Comparison of ENCODE assay signal across 8 cellular contexts in genomic region chr7:18590744-18591340, GRCh38.
DNase-seq lines count a peak whose midpoint lies in the region; ATAC-seq and TF ChIP-seq lines count a peak whose summit lies in the region.

No MANE protein-coding gene starts in this region.

- H3K4me1 ChIP-seq in OCI-LY3 (ENCODE audit: low read length) (peaks cover 5% of the 10 kb centered on the region; the same call in 1 of the 2 replicates), esophagus muscularis mucosa (no peaks in the 10 kb centered on the region)

- no peak overlapping the region for H3K27ac ChIP-seq in OCI-LY3 (ENCODE audit: low read length)
- no peak overlapping the region for H3K27ac ChIP-seq in esophagus muscularis mucosa (replicated peaks in 1 of 4)

- H3K4me3 ChIP-seq in OCI-LY3 (ENCODE audit: low read length) (no peak overlapping the region), esophagus muscularis mucosa (no peak overlapping the region)

- ATAC-seq in HG03378 (IDR thresholded peaks at IDR 0.05; ENCODE audit: unreplicated experiment): no peak
- no peak for ATAC-seq in GM19455 (IDR thresholded peaks at IDR 0.05; ENCODE audit: unreplicated experiment)

- no peaks in the 10 kb centered on the region for H3K36me3 ChIP-seq in OCI-LY3 (replicated peaks; ENCODE audit: low read depth, low read length)
- H3K36me3 ChIP-seq in esophagus muscularis mucosa: peaks cover 0 to 19% (median 11%) of the 10 kb centered on the region in 4 donors

- no peak overlapping the region for H3K9ac ChIP-seq in OCI-LY3 (ENCODE audit: low read length)

- 17% methylated on average over 1 of the region's 1 CpG for WGBS in esophagus muscularis mucosa

- no peaks in the 10 kb centered on the region for H3K79me2 ChIP-seq in OCI-LY3 (ENCODE audit: low read length)

- H4K20me1 ChIP-seq in OCI-LY3 (ENCODE audit: insufficient read depth, low read length): no peaks in the 10 kb centered on the region

- DNase-seq in NCI-H82 (lab: John Stamatoyannopoulos, UW): peak; percentile 47
- DNase-seq in NCI-H82 treated with DMSO at 0.1 percent for 48 hours (lab: John Stamatoyannopoulos, UW; ENCODE audit: unreplicated experiment): no peak
- DNase-seq in esophagus muscularis mucosa (ENCODE audit: extremely low spot score): no peak
- peak; percentile 5 for DNase-seq in pulmonary artery endothelial cell (ENCODE audit: low read depth, low spot score)
- DNase-seq in retina: no peak

- H3K4me2 ChIP-seq in OCI-LY3 (ENCODE audit: low read length): no peak overlapping the region

- intact Hi-C loops in esophagus muscularis mucosa (cut with DNase I): no loop called here

- H3K27me3 ChIP-seq in OCI-LY3 (ENCODE audit: low read depth, low read length): no peaks in the 10 kb centered on the region
- no peaks in the 10 kb centered on the region for H3K27me3 ChIP-seq in esophagus muscularis mucosa

- H3K9me3 ChIP-seq in OCI-LY3 (ENCODE audit: insufficient read depth, low read length) (no peaks in the 10 kb centered on the region), esophagus muscularis mucosa (no peaks in the 10 kb centered on the region)

- no peak for TF ChIP-seq EP300 in esophagus muscularis mucosa (IDR thresholded peaks at IDR 0.05)

- no peak overlapping the region for H2AFZ ChIP-seq in OCI-LY3 (ENCODE audit: low read depth, low read length)

- TF ChIP-seq CTCF in OCI-LY3 (IDR thresholded peaks at IDR 0.05; ENCODE audit: low read depth, low read length): peak; percentile 53
- TF ChIP-seq CTCF in esophagus muscularis mucosa (IDR thresholded peaks at IDR 0.05): peak; percentile 32 to 47 (median 37)

- no peak for TF ChIP-seq POLR2A in esophagus muscularis mucosa (IDR thresholded peaks at IDR 0.05; ENCODE audit: low read depth)

Comparison
In these comparisons a context has a peak if more than half of its experiments do, and no peak if none do; other contexts are left out.
1. DNase-seq: peak in NCI-H82 (single experiment) and pulmonary artery endothelial cell (single experiment); none in NCI-H82 treated with DMSO at 0.1 percent for 48 hours (single experiment), esophagus muscularis mucosa (single experiment) and retina (single experiment).